23 cellular contexts compared by ENCODE assay signal in genomic region chr13:53336441-53337160, GRCh38.
"Had no signal": no experiment of that assay in that cellular context is flagged by ENCODE, and none has a peak within 500 bp of the region (broad histone marks: within the 10 kb centered on the region; RNA-seq: fewer than 3 reads in every experiment).

No MANE protein-coding gene starts in this region.

- H3K36me3 ChIP-seq: SJSA1 had no signal

- DNase-seq: KBM-7, MV-4-11, NCI-H1048, NCI-H1105, NCI-H1436, NCI-H187, NCI-H2029, NCI-H2081 treated with DMSO at 0.1 percent for 48 hours, NCI-H2171, NCI-H226, NCI-H446, NCI-H510A, NCI-H524 treated with DMSO at 0.1 percent for 48 hours, NCI-H82, Right ventricle myocardium superior, RPMI8226, SIG-M5, SW 1271, T-cell had no signal

- H3K4me1 ChIP-seq: SJSA1 had no signal

- H3K27ac ChIP-seq: HL-60, SJSA1 had no signal

- FAIRE-seq: HTR-8/SVneo, RCC 7860 had no signal

- H3K27me3 ChIP-seq: SJSA1 had no signal

- H3K4me3 ChIP-seq: SJSA1 had no signal
